ENCODE assay signal across 15 cellular contexts in genomic region chr7:130632111-130632510, GRCh38.
DNase-seq lines count a peak whose midpoint lies in the region; ATAC-seq, FAIRE-seq and TF ChIP-seq lines count a peak whose summit lies in the region.
"Had no signal": no experiment of that assay in that cellular context is flagged by ENCODE, and none has a peak within 500 bp of the region (broad histone marks: within the 10 kb centered on the region; RNA-seq: fewer than 3 reads in every experiment).

No MANE protein-coding gene starts in this region.

- no peak for FAIRE-seq in HTR-8/SVneo (lab: Jason Lieb, UNC)

- in situ Hi-C loops in astrocyte of the spinal cord (cut with HindIII; ENCODE audit: low sequenced_read_pairs) = no loop called here

- H3K4me3 ChIP-seq in AG09309 (ENCODE audit: control insufficient read depth, low read depth, low read length) (no peak overlapping the region), astrocyte of the spinal cord (ENCODE audit: low read depth, low read length) (no peak overlapping the region)
- H3K4me3 ChIP-seq: sigmoid colon, tibial nerve had no signal

- no peak for ATAC-seq in HG02981 (IDR thresholded peaks at IDR 0.05; ENCODE audit: unreplicated experiment)
- no peak for ATAC-seq in HG03354 (IDR thresholded peaks at IDR 0.05; ENCODE audit: poor library complexity, severe bottlenecking, unreplicated experiment)

- DNase-seq in AG09309 (ENCODE audit: low read depth) = peak; percentile 8
- DNase-seq in HTR-8/SVneo (ENCODE audit: insufficient read length, low spot score) = peak; percentile 3
- DNase-seq in astrocyte of the spinal cord (ENCODE audit: low read depth, low spot score) = peak; percentile 65
- DNase-seq in glomerular visceral epithelial cell (ENCODE audit: extremely low spot score) = peak; percentile 27
- DNase-seq in globus pallidus (ENCODE audit: low spot score) = no peak
- DNase-seq in NCI-H446 (lab: John Stamatoyannopoulos, UW) = no peak
- DNase-seq: activated CD4-positive, alpha-beta memory T cell treated with anti-CD3 and anti-CD28 coated beads, Interleukin-2, amount 10 ng/mL, durations not matched to agents 7 days and 5 days; amygdala; Calu3; immature natural killer cell; sigmoid colon; stimulated activated CD4-positive, alpha-beta T cell treated with anti-CD3 and anti-CD28 coated beads, Interleukin-4, amount 100 ng/mL, for 4 hours had no signal

- no peak for TF ChIP-seq CTCF in AG09309 (IDR thresholded peaks at IDR 0.05; ENCODE audit: control insufficient read depth, insufficient read depth, low read depth, low read length, missing control alignments)
- no peak for TF ChIP-seq CTCF in astrocyte of the spinal cord (IDR thresholded peaks at IDR 0.05; ENCODE audit: low read depth, low read length)

Comparison
In these comparisons a context has a peak if more than half of its experiments do, and no peak if none do; other contexts are left out.
1. DNase-seq: peak in AG09309 (single experiment), HTR-8/SVneo (single experiment), astrocyte of the spinal cord (single experiment) and glomerular visceral epithelial cell (single experiment); none in globus pallidus (single experiment) and NCI-H446 (0 of 2).